In genomic region chr17:13074026-13074425, GRCh38 we compare ENCODE assay signal across 15 cellular contexts. TPM values are rescaled to one million over a fixed set of nuclear protein-coding genes. Genes with fewer than 3 reads are reported as not detected.
DNase-seq lines count a peak whose midpoint lies in the region; ATAC-seq and TF ChIP-seq lines count a peak whose summit lies in the region.
"Had no signal": no experiment of that assay in that cellular context is flagged by ENCODE, and none has a peak within 500 bp of the region (broad histone marks: within the 10 kb centered on the region; RNA-seq: fewer than 3 reads in every experiment).

No MANE protein-coding gene starts in this region.

- H3K4me3 ChIP-seq in fibroblast of mammary gland (ENCODE audit: control insufficient read depth, low read depth, low read length), result no peak overlapping the region
- H3K4me3 ChIP-seq in osteoblast (ENCODE audit: insufficient read depth, low read length), result no peak overlapping the region
- H3K4me3 ChIP-seq: spleen had no signal

- H3K79me2 ChIP-seq in osteoblast (ENCODE audit: insufficient read depth, low read length), result no peaks in the 10 kb centered on the region

- H3K27ac ChIP-seq in osteoblast (ENCODE audit: low read depth, low read length), result no peak overlapping the region
- H3K27ac ChIP-seq: C4-2B, spleen had no signal

- H3K27me3 ChIP-seq in osteoblast (ENCODE audit: insufficient read depth, low read length), result peaks cover 14% of the 10 kb centered on the region
- H3K27me3 ChIP-seq: spleen had no signal

- no peaks in the 10 kb centered on the region for H3K9me3 ChIP-seq in osteoblast (ENCODE audit: low read depth, low read length)
- H3K9me3 ChIP-seq: spleen had no signal

- no peaks in the 10 kb centered on the region for H4K20me1 ChIP-seq in osteoblast (ENCODE audit: insufficient read depth, low read length)

- H3K36me3 ChIP-seq in osteoblast (ENCODE audit: insufficient read depth, low read length), result no peaks in the 10 kb centered on the region
- H3K36me3 ChIP-seq: spleen had no signal

- peaks cover 9% of the 10 kb centered on the region for H3K4me1 ChIP-seq in osteoblast (ENCODE audit: insufficient read depth, low read length)
- H3K4me1 ChIP-seq: spleen had no signal

- ATAC-seq in HG03442 (IDR thresholded peaks at IDR 0.05; ENCODE audit: unreplicated experiment) (no peak), HG03280 (IDR thresholded peaks at IDR 0.05; ENCODE audit: unreplicated experiment) (no peak), HG03159 (IDR thresholded peaks at IDR 0.05; ENCODE audit: unreplicated experiment) (no peak)
- ATAC-seq: stimulated activated naive CD8-positive, alpha-beta T cell treated with anti-CD3 and anti-CD28 coated beads, Interleukin-15, amount 100 ng/mL, for 72 hours had no signal

- DNase-seq in ELR (ENCODE audit: low read depth) (peak; percentile 25), RPMI7951 (ENCODE audit: low read depth) (peak; percentile 24), fibroblast of mammary gland (ENCODE audit: low read depth) (peak; percentile 92), osteoblast (ENCODE audit: insufficient read length, low spot score, missing footprints) (peak; percentile 77), OCI-M1 (lab: John Stamatoyannopoulos, UW) (no peak)
- DNase-seq: activated effector memory CD4-positive, alpha-beta T cell treated with Interleukin-2 at 50 U/mL for 16 hours; aorta; DND-41; NCI-H2171 treated with DMSO at 0.1 percent for 48 hours; spleen; stimulated activated naive CD8-positive, alpha-beta T cell treated with anti-CD3 and anti-CD28 coated beads, Interleukin-15, amount 100 ng/mL, for 72 hours had no signal

- no peak for TF ChIP-seq CTCF in fibroblast of mammary gland (conservative IDR thresholded peaks at IDR 0.05; ENCODE audit: control insufficient read depth, insufficient read depth, low read depth, low read length)
- no peak for TF ChIP-seq CTCF in osteoblast (IDR thresholded peaks at IDR 0.05; ENCODE audit: extremely low read depth, low read depth, low read length)

- no peak overlapping the region for H2AFZ ChIP-seq in osteoblast (ENCODE audit: low read length)

- no peak overlapping the region for H3K4me2 ChIP-seq in osteoblast (ENCODE audit: insufficient read depth, low read length)

RNA-seq across cellular contexts. Expression of gene ELAC2, which starts 56.2 kb away (rescaled TPM):
- 45.6 and 50.3 TPM in 2 replicates for total RNA-seq in RPMI7951 (2014; rRNA removed; shearing (Covaris generic))
- total RNA-seq in osteoblast, result 41.6 and 43.9 TPM in 2 replicates
